ENCODE assay signal across 8 cellular contexts in genomic region chr15:64809649-64810498, GRCh38. TPM values are rescaled to one million over a fixed set of nuclear protein-coding genes. Genes with fewer than 3 reads are reported as not detected.
DNase-seq lines count a peak whose midpoint lies in the region; ATAC-seq, FAIRE-seq and TF ChIP-seq lines count a peak whose summit lies in the region.

No MANE protein-coding gene starts in this region.

- no peaks in the 10 kb centered on the region for H3K4me1 ChIP-seq in kidney (ENCODE audit: control insufficient read depth in 1 of 2, insufficient read depth in 1 of 2, low read depth in 1 of 2, low read length in 2 of 2)

- intact Hi-C loops in kidney (cut with DNase I) = loop anchor here (5.0 kb wide), 1 partner anchor 78 kb away; no protein-coding TSS in a partner anchor

- H3K4me3 ChIP-seq in AG04449 (ENCODE audit: low read depth, low read length) (no peak overlapping the region), kidney (ENCODE audit: low read length in 2 of 2) (no peak overlapping the region)

- ATAC-seq in HG02852 (IDR thresholded peaks at IDR 0.05; ENCODE audit: unreplicated experiment) = no peak

- CTCF ChIA-PET in AG04449 (lab: Yijun Ruan, JAX) = interaction anchor here (0.7 to 16.1 kb wide), 46 partner anchors 8 to 355 kb away, joined by 3 to 231 read pairs (median 5); no protein-coding TSS in a partner anchor

- DNase-seq in AG04449 (ENCODE audit: low read depth, low spot score) (no peak), GM19240 (ENCODE audit: insufficient read length, low spot score) (peak; percentile 77), NCI-H2171 treated with DMSO at 0.1 percent for 48 hours (lab: John Stamatoyannopoulos, UW) (peak; percentile 66), caudate nucleus (lab: John Stamatoyannopoulos, UW) (peak in 57 of 61 donors; percentile 3 to 79 (median 45)), kidney (peak; percentile 89)
- DNase-seq in activated CD4-positive, CD25-positive, alpha-beta regulatory T cell (lab: John Stamatoyannopoulos, UW) = peak; percentile 34 to 64 (median 46)
- peak; percentile 48 to 59 (median 54) for DNase-seq in stimulated activated CD4-positive, alpha-beta T cell treated with anti-CD3 and anti-CD28 coated beads, Interleukin-1b, Interleukin-23, amount 100 ng/mL, for 24 hours (ENCODE audit: low read depth in 4 of 4, low spot score in 1 of 4)

- TF ChIP-seq CTCF in AG04449 (IDR thresholded peaks at IDR 0.05; ENCODE audit: insufficient read depth, low read length, missing control alignments) (peak; percentile 95), kidney (IDR thresholded peaks at IDR 0.05; ENCODE audit: borderline replicate concordance, extremely low read depth, insufficient read depth) (peak; percentile 92)

- no peak for FAIRE-seq in kidney (lab: Jason Lieb, UNC)

- no peaks in the 10 kb centered on the region for H3K9me3 ChIP-seq in kidney (ENCODE audit: control insufficient read depth in 1 of 2, low read length in 2 of 2)

- H3K36me3 ChIP-seq in kidney (ENCODE audit: control insufficient read depth in 1 of 2, insufficient read depth in 2 of 2, low read length in 2 of 2) = no peaks in the 10 kb centered on the region

- no peak overlapping the region for H3K9ac ChIP-seq in kidney (ENCODE audit: low read length in 2 of 2)

- no peak overlapping the region for H3K27ac ChIP-seq in caudate nucleus (ENCODE audit: low read depth, low read length)
- H3K27ac ChIP-seq in kidney (ENCODE audit: low read depth in 2 of 2, low read length in 2 of 2) = no peak overlapping the region

- POLR2A ChIA-PET in AG04449 (lab: Yijun Ruan, JAX) = interaction anchor here (0.8 kb wide), 1 partner anchor 8 kb away, joined by 3 read pairs; no protein-coding TSS in a partner anchor

RNA-seq across cellular contexts. Expression of gene PIF1, which starts 15.6 kb away (rescaled TPM):
- 2.0 TPM for total RNA-seq in kidney
- polyA plus RNA-seq in kidney (ENCODE audit: insufficient read depth, low read depth, low replicate concordance) = 0.47 TPM

RNA-seq across cellular contexts. Expression of gene PLEKHO2, which starts 31.8 kb away (rescaled TPM):
- total RNA-seq in kidney = 48.6 TPM
- polyA plus RNA-seq in kidney (ENCODE audit: insufficient read depth, low read depth, low replicate concordance) = 12.0 TPM

RNA-seq across cellular contexts. Expression of gene RBPMS2, which starts 34.5 kb away (rescaled TPM):
- 8.2 TPM for total RNA-seq in kidney
- polyA plus RNA-seq in kidney (ENCODE audit: insufficient read depth, low read depth, low replicate concordance) = 24.2 TPM
